ENCODE assay signal across 8 cellular contexts in the genomic region with DNA sequence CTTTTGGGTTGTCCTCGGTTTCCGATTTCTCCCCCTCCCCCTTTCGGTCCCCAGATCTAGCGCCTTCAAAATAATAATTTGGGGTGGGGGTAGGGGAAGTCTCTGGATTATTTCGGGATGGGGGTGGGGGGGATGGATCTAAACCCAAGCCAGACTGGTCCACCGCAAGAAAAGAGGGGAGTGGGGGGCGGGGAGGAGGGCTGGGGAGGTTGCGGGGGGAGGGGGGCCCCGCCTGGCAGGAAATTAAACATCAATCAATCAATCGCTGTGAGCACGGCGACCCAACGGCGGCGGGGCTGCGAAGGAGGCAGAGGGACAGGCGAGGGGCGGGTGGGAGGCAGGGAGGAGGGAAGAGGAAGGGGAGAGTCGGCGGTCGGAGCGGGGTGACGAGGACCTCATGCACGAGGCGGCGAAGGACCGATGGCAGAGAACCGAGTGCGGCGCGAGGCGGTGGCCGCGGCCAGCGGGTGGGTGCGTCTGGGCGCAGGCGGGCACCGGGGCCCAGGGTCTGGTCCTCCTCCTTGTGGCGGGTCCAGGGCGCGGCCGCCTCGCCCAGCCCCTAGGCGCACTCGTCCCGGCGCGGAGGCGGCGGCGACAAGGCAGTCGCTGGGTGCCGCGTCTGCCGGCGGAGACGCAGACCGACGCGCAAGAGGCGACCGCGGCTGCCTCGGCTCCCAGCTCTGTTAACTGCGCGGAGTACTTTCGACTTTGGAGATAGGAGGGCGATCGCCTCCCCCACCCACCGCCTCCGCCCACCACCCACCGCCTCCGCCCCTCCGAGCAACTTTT. TPM values are rescaled to one million over a fixed set of nuclear protein-coding genes. Genes with fewer than 3 reads are reported as not detected.
DNase-seq lines count a peak whose midpoint lies in the region; ATAC-seq and TF ChIP-seq lines count a peak whose summit lies in the region.

No MANE protein-coding gene starts in this region.

- no peaks in the 10 kb centered on the region for H3K9me3 ChIP-seq in OCI-LY7 (ENCODE audit: low read length)
- no peaks in the 10 kb centered on the region for H3K9me3 ChIP-seq in mammary epithelial cell (replicated peaks; ENCODE audit: insufficient read depth, low read length)
- no peaks in the 10 kb centered on the region for H3K9me3 ChIP-seq in thymus (ENCODE audit: control insufficient read depth)

- ATAC-seq in HG02973 (IDR thresholded peaks at IDR 0.05; ENCODE audit: unreplicated experiment) (peak; percentile 21), left lobe of liver (peak; percentile 10)

- H3K9me2 ChIP-seq in OCI-LY7 (ENCODE audit: insufficient read depth, low read length): no peaks in the 10 kb centered on the region

- H3K79me2 ChIP-seq in OCI-LY7 (ENCODE audit: insufficient read depth, low read depth, low read length) (peaks cover 49% of the 10 kb centered on the region), mammary epithelial cell (ENCODE audit: insufficient read depth, low read length) (no peaks in the 10 kb centered on the region)

- H3K27ac ChIP-seq in OCI-LY7 (ENCODE audit: low read depth, low read length, poor library complexity, severe bottlenecking): peak overlapping the region; percentile 79
- H3K27ac ChIP-seq in mammary epithelial cell (ENCODE audit: insufficient read depth, low read depth, low read length): no peak overlapping the region
- no peak overlapping the region for H3K27ac ChIP-seq in thymus (ENCODE audit: low read depth)

- H3K27me3 ChIP-seq in mammary epithelial cell (ENCODE audit: insufficient read depth, low read length) (peaks cover 34% of the 10 kb centered on the region), thymus (ENCODE audit: control insufficient read depth, insufficient read depth) (peaks cover 75% of the 10 kb centered on the region)

- POLR2A ChIA-PET in OCI-LY7 (lab: Charles Lee): interaction anchor here (0.6 to 0.8 kb wide), 3 partner anchors 24 to 546 kb away, joined by 3 read pairs; no protein-coding TSS in a partner anchor

- H3K4me3 ChIP-seq in OCI-LY7 (ENCODE audit: low read depth, low read length, poor library complexity, severe bottlenecking) (peak overlapping the region; percentile 86), mammary epithelial cell (replicated peaks in 1 of 3; ENCODE audit: insufficient read depth in 1 of 3, low read depth in 2 of 3, low read length in 3 of 3) (peak overlapping the region; percentile 62 to 87 (median 78)), thymus (ENCODE audit: low read length) (peak overlapping the region; percentile 69)

- dilution Hi-C loops in mammary epithelial cell (cut with HindIII; ENCODE audit: low sequenced_read_pairs): no loop called here

- H3K36me3 ChIP-seq in OCI-LY7 (ENCODE audit: insufficient read depth, low read length) (peaks cover 16% of the 10 kb centered on the region), mammary epithelial cell (ENCODE audit: insufficient read depth, low read length) (no peaks in the 10 kb centered on the region), thymus (ENCODE audit: control insufficient read depth, insufficient read depth) (no peaks in the 10 kb centered on the region)

- in situ Hi-C loops in mammary epithelial cell (cut with MboI; ENCODE audit: low sequenced_read_pairs in 2 of 2): no loop called here

- H3K4me1 ChIP-seq in OCI-LY7 (ENCODE audit: insufficient read depth, low read length, poor library complexity, severe bottlenecking): peaks cover 44% of the 10 kb centered on the region
- H3K4me1 ChIP-seq in mammary epithelial cell (ENCODE audit: insufficient read depth, low read length): peaks cover 24% of the 10 kb centered on the region
- H3K4me1 ChIP-seq in thymus (ENCODE audit: control insufficient read depth, insufficient read depth, low read length): peaks cover 5% of the 10 kb centered on the region

- H3K9ac ChIP-seq in mammary epithelial cell (ENCODE audit: insufficient read depth, low read length): no peak overlapping the region

- peak overlapping the region; percentile 92 for H3K4me2 ChIP-seq in OCI-LY7 (ENCODE audit: low read length)
- H3K4me2 ChIP-seq in mammary epithelial cell (ENCODE audit: insufficient read depth, low read depth, low read length): peak overlapping the region; percentile 90

- peak; percentile 70 for DNase-seq in activated CD8-positive, alpha-beta memory T cell treated with anti-CD3 and anti-CD28 coated beads, Interleukin-2, amount 50 U/mL, for 48 hours
- no peak for DNase-seq in activated CD8-positive, alpha-beta memory T cell treated with anti-CD3 and anti-CD28 coated beads, Interleukin-2, amount 50 U/mL, for 4 hours
- peak; percentile 83 for DNase-seq in OCI-LY7 (ENCODE audit: low spot score)
- DNase-seq in mammary epithelial cell: no peak
- no peak for DNase-seq in left lobe of liver (ENCODE audit: low spot score)
- no peak for DNase-seq in dermis blood vessel endothelial cell

- BruUV-seq in OCI-LY7 (replicated peaks; lab: Mats Ljungman, UMichigan) (no TSS peak), mammary epithelial cell (replicated peaks; lab: Mats Ljungman, UMichigan) (no TSS peak)

- CTCF ChIA-PET in OCI-LY7 (lab: Charles Lee; ENCODE audit: unreplicated experiment) (interaction anchor here (0.6 kb wide), 1 partner anchor 1432 kb away, joined by 5 read pairs; no protein-coding TSS in a partner anchor), mammary epithelial cell (lab: Charles Lee; ENCODE audit: low non-redundant PET) (no interaction called here)

- H2AFZ ChIP-seq in OCI-LY7 (ENCODE audit: low read length) (peak overlapping the region; percentile 42; the same call in 1 of the 2 replicates), mammary epithelial cell (ENCODE audit: low read depth, low read length) (peak overlapping the region; percentile 98)

- intact Hi-C loops in OCI-LY7 (cut with micrococcal nuclease; ENCODE audit: unreplicated experiment) (loop anchor here (5.0 kb wide), 2 partner anchors 546 to 761 kb away; no protein-coding TSS in a partner anchor), mammary epithelial cell (cut with micrococcal nuclease) (loop anchor here (5.0 kb wide), 2 partner anchors 236 to 1011 kb away; no protein-coding TSS in a partner anchor)

- no peak for TF ChIP-seq CTCF in OCI-LY7 (conservative IDR thresholded peaks at IDR 0.05; ENCODE audit: low read length)
- no peak for TF ChIP-seq CTCF in mammary epithelial cell (conservative IDR thresholded peaks at IDR 0.05 in 1 of 2, IDR thresholded peaks at IDR 0.05 in 1 of 2; ENCODE audit: extremely low read depth in 1 of 2, insufficient read depth in 1 of 2, low read depth in 1 of 2, low read length in 2 of 2)

- WGBS in mammary epithelial cell (ENCODE audit: low coverage, missing lambda C conversion rate): no CpG with 5 or more reads among the region's 75 CpGs
- WGBS in thymus: under 1% methylated on average over 75 of the region's 75 CpGs

- H4K20me1 ChIP-seq in OCI-LY7 (ENCODE audit: insufficient read depth, low read length): peaks cover 3% of the 10 kb centered on the region; the same call in 1 of the 2 replicates
- no peaks in the 10 kb centered on the region for H4K20me1 ChIP-seq in mammary epithelial cell (ENCODE audit: insufficient read depth, low read length)

RNA-seq across cellular contexts. Expression of a gene that starts 0.5 kb away (rescaled TPM):
- 26.1 and 30.7 TPM in 2 replicates for total RNA-seq in OCI-LY7 (2014; rRNA removed; shearing (Covaris generic))
- 15.9 and 26.7 TPM in 2 replicates for total RNA-seq in OCI-LY7 (2022)
- 10 to 100 TPM in 1 of 2 donors, 1 to 10 TPM in 1; 7.5 to 13.7 TPM for total RNA-seq in mammary epithelial cell
- 1.1 TPM for polyA plus RNA-seq in mammary epithelial cell
- polyA minus RNA-seq in mammary epithelial cell: 1.8 TPM
- total RNA-seq in left lobe of liver: 5.8 TPM
- polyA plus RNA-seq in thymus: 0.73 TPM
- 0.33 and 0.85 TPM in 2 replicates for total RNA-seq in dermis blood vessel endothelial cell

Comparison
In these comparisons a context has a peak if more than half of its experiments do, and no peak if none do; other contexts are left out.
1. DNase-seq: peak in activated CD8-positive, alpha-beta memory T cell treated with anti-CD3 and anti-CD28 coated beads, Interleukin-2, amount 50 U/mL, for 48 hours (single experiment) and OCI-LY7 (single experiment); none in activated CD8-positive, alpha-beta memory T cell treated with anti-CD3 and anti-CD28 coated beads, Interleukin-2, amount 50 U/mL, for 4 hours (single experiment), mammary epithelial cell (single experiment), left lobe of liver (single experiment) and dermis blood vessel endothelial cell (single experiment).
2. Peak in every context shown above with its lines, with median percentiles within 50 percentile points of each other: H3K4me3 ChIP-seq.